In the genomic region with DNA sequence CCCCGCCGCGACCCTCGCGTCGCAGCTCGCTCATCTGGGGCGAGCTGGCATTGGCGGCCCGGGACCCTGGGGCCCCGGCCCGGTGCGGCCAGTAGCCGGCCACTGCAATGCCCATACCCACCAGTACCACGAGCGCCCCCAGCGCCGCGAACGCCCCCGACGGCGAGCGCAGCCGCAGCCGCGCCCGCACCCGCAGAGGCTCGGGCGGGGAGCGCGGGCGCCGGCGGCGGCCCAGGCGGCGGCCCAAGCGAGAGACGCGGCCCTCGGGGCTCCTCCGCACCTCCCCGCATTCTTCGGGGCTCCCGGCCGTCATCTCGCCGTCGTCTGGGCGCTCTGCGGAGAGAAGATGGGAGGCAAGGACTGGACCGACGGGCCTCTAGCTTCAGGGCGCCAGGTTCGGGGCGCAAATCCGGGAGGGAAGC, we compare ENCODE assay signal across 10 cellular contexts. TPM values are rescaled to one million over a fixed set of nuclear protein-coding genes. Genes with fewer than 3 reads are reported as not detected.
A peak's percentile ranks its signal among the peaks of the same experiment; 100 is the strongest.
DNase-seq lines count a peak whose midpoint lies in the region; FAIRE-seq and TF ChIP-seq lines count a peak whose summit lies in the region.
"Had no signal": no experiment of that assay in that cellular context is flagged by ENCODE, and none has a peak within 500 bp of the region (broad histone marks: within the 10 kb centered on the region; RNA-seq: fewer than 3 reads in every experiment).

No MANE protein-coding gene starts in this region.

- no CpG with 5 or more reads among the region's 59 CpGs for WGBS in iPS DF 6.9 (ENCODE audit: insufficient coverage, insufficient read length)
- WGBS in spleen, 5 donors, result 0 to 6% (median 5%) methylated on average over 1 to 59 of the region's 59 CpGs

- H3K27me3 ChIP-seq in iPS DF 6.9 (ENCODE audit: control insufficient read depth, insufficient read depth, low read length) (no peaks in the 10 kb centered on the region; the same call in 1 of the 2 replicates), spleen (replicated peaks in 1 of 7) (peaks cover 5 to 63% (median 44%) of the 10 kb centered on the region in 7 donors)

- TF ChIP-seq CTCF in VCaP (conservative IDR thresholded peaks at IDR 0.05), result peak; percentile 18; the same call in 1 of the 2 replicates
- TF ChIP-seq CTCF in spleen (IDR thresholded peaks at IDR 0.05 in 8 of 11, conservative IDR thresholded peaks at IDR 0.05 in 3 of 11), result peak in 2 of 11 experiments; percentile 12 to 22
- TF ChIP-seq CTCF in D721Med (IDR thresholded peaks at IDR 0.05; ENCODE audit: insufficient read depth, missing control alignments), result no peak

- H3K36me3 ChIP-seq in iPS DF 6.9 (ENCODE audit: control insufficient read depth, insufficient read depth, low read length), result no peaks in the 10 kb centered on the region
- H3K36me3 ChIP-seq in spleen, result peaks cover 0 to 41% (median 19%) of the 10 kb centered on the region in 6 donors

- H3K4me3 ChIP-seq in iPS DF 6.9 (ENCODE audit: low read length), result peak overlapping the region; percentile 45; the same call in 1 of the 2 replicates
- peak overlapping the region; percentile 23 to 82 (median 64) for H3K4me3 ChIP-seq in spleen

- H3K27ac ChIP-seq in VCaP (no peak overlapping the region), iPS DF 6.9 (ENCODE audit: low read length) (no peak overlapping the region), spleen (peak overlapping the region in 7 of 8 donors; percentile 77 to 88 (median 85))

- intact Hi-C loops in spleen (cut with DNase I; ENCODE audit: low total_unique reads), result no loop called here

- no peaks in the 10 kb centered on the region for H3K9me3 ChIP-seq in iPS DF 6.9 (ENCODE audit: control insufficient read depth, insufficient read depth, low read length)
- H3K9me3 ChIP-seq in spleen, result no peaks in the 10 kb centered on the region

- no peak for FAIRE-seq in D721Med (lab: Jason Lieb, UNC)

- H3K4me1 ChIP-seq in iPS DF 6.9 (ENCODE audit: control insufficient read depth, insufficient read depth, low read length), result no peaks in the 10 kb centered on the region
- peaks cover 18 to 48% (median 42%) of the 10 kb centered on the region in 6 donors for H3K4me1 ChIP-seq in spleen

- TF ChIP-seq POLR2A in spleen (IDR thresholded peaks at IDR 0.05), result no peak

- DNase-seq in NCI-H2227 (lab: John Stamatoyannopoulos, UW; ENCODE audit: unreplicated experiment), result peak; percentile 68
- no peak for DNase-seq in NCI-H2227 treated with DMSO at 0.1 percent for 48 hours (lab: John Stamatoyannopoulos, UW)
- no peak for DNase-seq in iPS DF 6.9 (ENCODE audit: low read depth, low spot score)
- DNase-seq in spleen, result no peak
- no peak for DNase-seq in hypothalamus (lab: John Stamatoyannopoulos, UW)
- no peak for DNase-seq in D721Med (ENCODE audit: insufficient read length, low spot score)
- DNase-seq in NK-92 (lab: John Stamatoyannopoulos, UW; ENCODE audit: unreplicated experiment), result no peak
- DNase-seq: AML-193, kidney glomerular epithelial cell had no signal

RNA-seq across cellular contexts. Expression of a gene that starts 2.2 kb away (rescaled TPM):
- total RNA-seq in spleen, result 1 to 10 TPM; 3.2 to 5.6 (median 4.3) TPM
- polyA plus RNA-seq in spleen, result 1 to 10 TPM in 2 of 3 donors, under 1 TPM in 1; 0.98 to 2.3 (median 1.7) TPM

Comparison
In these comparisons a context has a peak if more than half of its experiments do, and no peak if none do; other contexts are left out.
1. H3K27ac ChIP-seq: peak in spleen (7 of 8); none in VCaP (single experiment) and iPS DF 6.9 (single experiment).